8 cellular contexts compared by ENCODE assay signal in genomic region chr4:158172558-158173258, GRCh38. TPM values are rescaled to one million over a fixed set of nuclear protein-coding genes. Genes with fewer than 3 reads are reported as not detected.
DNase-seq lines count a peak whose midpoint lies in the region; ATAC-seq and TF ChIP-seq lines count a peak whose summit lies in the region.

Gene GASK1B, minus strand, starts transcription at chr4:158173025. Its CDS starts 1,650 bp downstream, at chr4:158171375.

- H3K79me2 ChIP-seq in DND-41 (ENCODE audit: insufficient read depth, low read length): no peaks in the 10 kb centered on the region

- TF ChIP-seq CTCF in DND-41 (IDR thresholded peaks at IDR 0.05; ENCODE audit: borderline replicate concordance, extremely low read depth, low read length, poor library complexity, severe bottlenecking): peak; percentile 53
- TF ChIP-seq CTCF in HEK293 (tag by site-specific recombination; IDR thresholded peaks at IDR 0.05): no peak
- peak; percentile 70 for TF ChIP-seq CTCF in cardiac fibroblast (IDR thresholded peaks at IDR 0.05; ENCODE audit: low read depth, low read length)
- peak; percentile 33 to 39 for TF ChIP-seq CTCF in suprapubic skin (IDR thresholded peaks at IDR 0.05)
- TF ChIP-seq CTCF in CD4-positive, alpha-beta T cell (IDR thresholded peaks at IDR 0.05): no peak

- no peak for ATAC-seq in DND-41 (ENCODE audit: insufficient read depth, low read depth)
- no peak for ATAC-seq in GM21381 (IDR thresholded peaks at IDR 0.05; ENCODE audit: unreplicated experiment)
- ATAC-seq in CD4-positive, alpha-beta T cell (ENCODE audit: poor library complexity): no peak

- H3K36me3 ChIP-seq in DND-41 (ENCODE audit: insufficient read depth, low read length): no peaks in the 10 kb centered on the region
- H3K36me3 ChIP-seq in HEK293 (ENCODE audit: control insufficient read depth in 2 of 2, insufficient read depth in 1 of 2, low read length in 2 of 2): no peaks in the 10 kb centered on the region
- no peaks in the 10 kb centered on the region for H3K36me3 ChIP-seq in suprapubic skin

- no peak for TF ChIP-seq POLR2A in suprapubic skin (IDR thresholded peaks at IDR 0.05)

- POLR2A ChIA-PET in HEK293 (lab: Yijun Ruan, JAX): no interaction called here
- POLR2A ChIA-PET in CD4-positive, alpha-beta T cell (lab: Charles Lee): no interaction called here

- WGBS in suprapubic skin: 11% methylated on average over 11 of the region's 11 CpGs

- no peak within 1 kb of the TSS for H2AFZ ChIP-seq in DND-41 (ENCODE audit: low read depth, low read length)

- H3K4me1 ChIP-seq in DND-41 (ENCODE audit: insufficient read depth, low read length) (no peaks in the 10 kb centered on the region), HEK293 (ENCODE audit: control insufficient read depth, insufficient read depth, low read length) (no peaks in the 10 kb centered on the region), suprapubic skin (peaks cover 40% of the 10 kb centered on the region)

- no peak within 1 kb of the TSS for H3K4me3 Mint-ChIP-seq in CD4-positive, alpha-beta T cell

- no peak for DNase-seq in DND-41
- DNase-seq in NCI-H82 (lab: John Stamatoyannopoulos, UW): peak; percentile 22
- peak; percentile 83 to 84 for DNase-seq in cardiac fibroblast (ENCODE audit: low read depth in 2 of 2)
- DNase-seq in kidney tubule cell (ENCODE audit: low spot score): peak; percentile 79
- DNase-seq in suprapubic skin (ENCODE audit: low spot score in 2 of 2): no peak
- no peak for DNase-seq in CD4-positive, alpha-beta T cell

- H3K9ac ChIP-seq in DND-41 (ENCODE audit: low read depth, low read length): no peak within 1 kb of the TSS

- peaks cover 5% of the 10 kb centered on the region for H3K4me1 Mint-ChIP-seq in CD4-positive, alpha-beta T cell (ENCODE audit: low read depth)

- H3K9me3 Mint-ChIP-seq in CD4-positive, alpha-beta T cell: no peaks in the 10 kb centered on the region

- no peak within 1 kb of the TSS for H3K4me3 ChIP-seq in DND-41 (ENCODE audit: low read depth in 1 of 2, low read length in 2 of 2)
- H3K4me3 ChIP-seq in HEK293 (ENCODE audit: low read depth, low read length): no peak within 1 kb of the TSS
- H3K4me3 ChIP-seq in cardiac fibroblast (replicated peaks in 1 of 2; ENCODE audit: low read depth in 2 of 2, low read length in 2 of 2): peak within 1 kb of the TSS; percentile 64 to 67
- peak within 1 kb of the TSS; percentile 51 for H3K4me3 ChIP-seq in suprapubic skin

- CTCF ChIA-PET in HEK293 (lab: Yijun Ruan, JAX): interaction anchor here (0.6 to 1.5 kb wide), 23 partner anchors 9 to 1209 kb away, joined by 3 to 9 read pairs (median 4); no protein-coding TSS in a partner anchor
- CTCF ChIA-PET in CD4-positive, alpha-beta T cell (lab: Charles Lee): no interaction called here

- H4K20me1 ChIP-seq in DND-41 (ENCODE audit: insufficient read depth, low read length): no peaks in the 10 kb centered on the region

- intact Hi-C loops in CD4-positive, alpha-beta T cell (cut with DNase I, micrococcal nuclease): no loop called here

- no peak for TF ChIP-seq EP300 in suprapubic skin (IDR thresholded peaks at IDR 0.05)

- no peak within 1 kb of the TSS for H3K4me2 ChIP-seq in DND-41 (ENCODE audit: insufficient read depth, low read length)

- no peaks in the 10 kb centered on the region for H3K36me3 Mint-ChIP-seq in CD4-positive, alpha-beta T cell (ENCODE audit: low read depth)

- H3K27me3 ChIP-seq in DND-41 (ENCODE audit: insufficient read depth, low read length, poor library complexity): no peaks in the 10 kb centered on the region
- H3K27me3 ChIP-seq in suprapubic skin: no peaks in the 10 kb centered on the region
- peaks cover 35% of the 10 kb centered on the region for H3K27me3 ChIP-seq in CD4-positive, alpha-beta T cell (ENCODE audit: control insufficient read depth, insufficient read depth, low read length)

- H3K27ac Mint-ChIP-seq in CD4-positive, alpha-beta T cell: no peak within 1 kb of the TSS

- H3K27ac ChIP-seq in DND-41 (ENCODE audit: low read length) (no peak within 1 kb of the TSS), HEK293 (ENCODE audit: extremely low read depth, low read depth, low read length) (no peak within 1 kb of the TSS), suprapubic skin (peak within 1 kb of the TSS; percentile 78)
- H3K27ac ChIP-seq in CD4-positive, alpha-beta T cell (ENCODE audit: low read depth, low read length): no peak within 1 kb of the TSS

- H3K9me3 ChIP-seq in DND-41 (ENCODE audit: insufficient read depth, low read length, severe bottlenecking) (no peaks in the 10 kb centered on the region), HEK293 (ENCODE audit: control insufficient read depth, insufficient read depth, low read depth, low read length) (no peaks in the 10 kb centered on the region), suprapubic skin (no peaks in the 10 kb centered on the region)
- no peaks in the 10 kb centered on the region for H3K9me3 ChIP-seq in CD4-positive, alpha-beta T cell (ENCODE audit: control insufficient read depth, low read length)

- H3K27me3 Mint-ChIP-seq in CD4-positive, alpha-beta T cell: peaks cover 47% of the 10 kb centered on the region

TF ChIP-seq in HEK293, 187 proteins besides CTCF, POLR2A, EP300 and RAD21:
- TF ChIP-seq ZNF654 (tag by site-specific recombination; IDR thresholded peaks at IDR 0.05; ENCODE audit: low read depth): peak; percentile 74
- TF ChIP-seq MZF1 (tag by site-specific recombination; IDR thresholded peaks at IDR 0.05; ENCODE audit: borderline replicate concordance): no peak

RNA-seq across cellular contexts. Expression of gene GASK1B, which starts in this region (rescaled TPM):
- 10 to 100 TPM in 1 of 4 donors, 1 to 10 TPM in 3; 4.6 to 12.6 (median 7.6) TPM for total RNA-seq in suprapubic skin
- total RNA-seq in CD4-positive, alpha-beta T cell: under 1 TPM; 0.22 to 0.28 TPM

Comparison
In these comparisons a context has a peak if more than half of its experiments do, and no peak if none do; other contexts are left out.
1. RNA of gene GASK1B (total RNA-seq): 4.6 to 12.6 TPM in suprapubic skin; 0.22 to 0.28 TPM in CD4-positive, alpha-beta T cell; every median in the first group is over 4 times any median in the second.
2. DNase-seq: peak in NCI-H82 (single experiment), cardiac fibroblast (2 of 2) and kidney tubule cell (single experiment); none in DND-41 (single experiment), suprapubic skin (0 of 2) and CD4-positive, alpha-beta T cell (0 of 10).
3. H3K4me3 ChIP-seq: peak in cardiac fibroblast (2 of 2) and suprapubic skin (single experiment); none in DND-41 (0 of 2) and HEK293 (single experiment).
4. CTCF ChIP-seq: peak in DND-41 (single experiment), cardiac fibroblast (single experiment) and suprapubic skin (2 of 2); none in HEK293 (single experiment) and CD4-positive, alpha-beta T cell (single experiment).